8 cellular contexts compared by ENCODE assay signal in genomic region chr2:12069139-12069538, GRCh38.
"Had no signal": no experiment of that assay in that cellular context is flagged by ENCODE, and none has a peak within 500 bp of the region (broad histone marks: within the 10 kb centered on the region; RNA-seq: fewer than 3 reads in every experiment).

No MANE protein-coding gene starts in this region.

- H3K9me3 Mint-ChIP-seq: GM23338, H9, IgD-negative memory B cell had no signal

- DNase-seq: H9, HCEC 1CT, KG1 had no signal

- H3K4me2 ChIP-seq: GM23338 had no signal

- H3K27ac ChIP-seq: HL-60 had no signal

- ATAC-seq: GM23338 had no signal

- H3K4me3 ChIP-seq: GM23338 had no signal

- H3K27ac Mint-ChIP-seq: GM23338, H9, IgD-negative memory B cell had no signal

- H3K36me3 Mint-ChIP-seq: IgD-negative memory B cell had no signal

- FAIRE-seq: H1, H54 had no signal
